ENCODE assay signal across 1 cellular context in the genomic region with DNA sequence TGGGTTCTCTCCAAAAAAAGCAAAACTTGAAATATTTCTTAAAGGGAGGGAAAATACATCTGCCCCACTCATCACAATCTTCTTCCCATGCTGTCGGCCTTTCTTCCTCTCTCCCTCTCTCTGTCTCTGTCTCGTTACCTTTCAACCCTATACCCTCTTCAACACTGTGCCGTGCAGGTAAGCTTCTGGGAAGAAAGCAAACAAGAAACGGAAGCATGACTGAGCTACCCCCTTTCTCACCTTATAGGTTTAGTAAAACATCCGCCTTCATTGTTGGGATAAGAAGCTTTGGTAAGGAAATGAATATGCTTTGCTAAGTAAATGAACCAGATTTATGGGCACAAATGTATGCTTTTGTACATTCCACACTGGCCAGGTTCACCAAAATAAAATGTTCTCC.
TF ChIP-seq lines count a peak whose summit lies in the region.

No MANE protein-coding gene starts in this region.

TF ChIP-seq in GM23338, 12 proteins besides CTCF, POLR2A, EP300 and RAD21 (continued from another document):
- TF ChIP-seq, protein P1, sequence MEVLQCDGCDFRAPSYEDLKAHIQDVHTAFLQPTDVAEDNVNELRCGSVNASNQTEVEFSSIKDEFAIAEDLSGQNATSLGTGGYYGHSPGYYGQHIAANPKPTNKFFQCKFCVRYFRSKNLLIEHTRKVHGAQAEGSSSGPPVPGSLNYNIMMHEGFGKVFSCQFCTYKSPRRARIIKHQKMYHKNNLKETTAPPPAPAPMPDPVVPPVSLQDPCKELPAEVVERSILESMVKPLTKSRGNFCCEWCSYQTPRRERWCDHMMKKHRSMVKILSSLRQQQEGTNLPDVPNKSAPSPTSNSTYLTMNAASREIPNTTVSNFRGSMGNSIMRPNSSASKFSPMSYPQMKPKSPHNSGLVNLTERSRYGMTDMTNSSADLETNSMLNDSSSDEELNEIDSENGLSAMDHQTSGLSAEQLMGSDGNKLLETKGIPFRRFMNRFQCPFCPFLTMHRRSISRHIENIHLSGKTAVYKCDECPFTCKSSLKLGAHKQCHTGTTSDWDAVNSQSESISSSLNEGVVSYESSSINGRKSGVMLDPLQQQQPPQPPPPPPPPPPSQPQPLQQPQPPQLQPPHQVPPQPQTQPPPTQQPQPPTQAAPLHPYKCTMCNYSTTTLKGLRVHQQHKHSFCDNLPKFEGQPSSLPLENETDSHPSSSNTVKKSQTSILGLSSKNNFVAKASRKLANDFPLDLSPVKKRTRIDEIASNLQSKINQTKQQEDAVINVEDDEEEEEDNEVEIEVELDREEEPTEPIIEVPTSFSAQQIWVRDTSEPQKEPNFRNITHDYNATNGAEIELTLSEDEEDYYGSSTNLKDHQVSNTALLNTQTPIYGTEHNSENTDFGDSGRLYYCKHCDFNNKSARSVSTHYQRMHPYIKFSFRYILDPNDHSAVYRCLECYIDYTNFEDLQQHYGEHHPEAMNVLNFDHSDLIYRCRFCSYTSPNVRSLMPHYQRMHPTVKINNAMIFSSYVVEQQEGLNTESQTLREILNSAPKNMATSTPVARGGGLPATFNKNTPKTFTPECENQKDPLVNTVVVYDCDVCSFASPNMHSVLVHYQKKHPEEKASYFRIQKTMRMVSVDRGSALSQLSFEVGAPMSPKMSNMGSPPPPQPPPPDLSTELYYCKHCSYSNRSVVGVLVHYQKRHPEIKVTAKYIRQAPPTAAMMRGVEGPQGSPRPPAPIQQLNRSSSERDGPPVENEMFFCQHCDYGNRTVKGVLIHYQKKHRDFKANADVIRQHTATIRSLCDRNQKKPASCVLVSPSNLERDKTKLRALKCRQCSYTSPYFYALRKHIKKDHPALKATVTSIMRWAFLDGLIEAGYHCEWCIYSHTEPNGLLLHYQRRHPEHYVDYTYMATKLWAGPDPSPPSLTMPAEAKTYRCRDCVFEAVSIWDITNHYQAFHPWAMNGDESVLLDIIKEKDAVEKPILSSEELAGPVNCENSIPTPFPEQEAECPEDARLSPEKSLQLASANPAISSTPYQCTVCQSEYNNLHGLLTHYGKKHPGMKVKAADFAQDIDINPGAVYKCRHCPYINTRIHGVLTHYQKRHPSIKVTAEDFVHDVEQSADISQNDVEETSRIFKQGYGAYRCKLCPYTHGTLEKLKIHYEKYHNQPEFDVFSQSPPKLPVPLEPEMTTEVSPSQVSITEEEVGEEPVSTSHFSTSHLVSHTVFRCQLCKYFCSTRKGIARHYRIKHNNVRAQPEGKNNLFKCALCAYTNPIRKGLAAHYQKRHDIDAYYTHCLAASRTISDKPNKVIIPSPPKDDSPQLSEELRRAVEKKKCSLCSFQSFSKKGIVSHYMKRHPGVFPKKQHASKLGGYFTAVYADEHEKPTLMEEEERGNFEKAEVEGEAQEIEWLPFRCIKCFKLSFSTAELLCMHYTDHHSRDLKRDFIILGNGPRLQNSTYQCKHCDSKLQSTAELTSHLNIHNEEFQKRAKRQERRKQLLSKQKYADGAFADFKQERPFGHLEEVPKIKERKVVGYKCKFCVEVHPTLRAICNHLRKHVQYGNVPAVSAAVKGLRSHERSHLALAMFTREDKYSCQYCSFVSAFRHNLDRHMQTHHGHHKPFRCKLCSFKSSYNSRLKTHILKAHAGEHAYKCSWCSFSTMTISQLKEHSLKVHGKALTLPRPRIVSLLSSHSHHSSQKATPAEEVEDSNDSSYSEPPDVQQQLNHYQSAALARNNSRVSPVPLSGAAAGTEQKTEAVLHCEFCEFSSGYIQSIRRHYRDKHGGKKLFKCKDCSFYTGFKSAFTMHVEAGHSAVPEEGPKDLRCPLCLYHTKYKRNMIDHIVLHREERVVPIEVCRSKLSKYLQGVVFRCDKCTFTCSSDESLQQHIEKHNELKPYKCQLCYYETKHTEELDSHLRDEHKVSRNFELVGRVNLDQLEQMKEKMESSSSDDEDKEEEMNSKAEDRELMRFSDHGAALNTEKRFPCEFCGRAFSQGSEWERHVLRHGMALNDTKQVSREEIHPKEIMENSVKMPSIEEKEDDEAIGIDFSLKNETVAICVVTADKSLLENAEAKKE (CRISPR knock-in tag; IDR thresholded peaks at IDR 0.05): no peak
- TF ChIP-seq EZH2phosphoT487 (IDR thresholded peaks at IDR 0.05; ENCODE audit: unreplicated experiment) (no peak), STAT1 (IDR thresholded peaks at IDR 0.05; ENCODE audit: unreplicated experiment) (no peak), CREB1 (CRISPR knock-in tag; IDR thresholded peaks at IDR 0.05; ENCODE audit: low read depth) (no peak)
